8 cellular contexts compared by ENCODE assay signal in genomic region chr5:181221792-181222629, GRCh38. TPM values are rescaled to one million over a fixed set of nuclear protein-coding genes. Genes with fewer than 3 reads are reported as not detected.
DNase-seq lines count a peak whose midpoint lies in the region; ATAC-seq, FAIRE-seq and TF ChIP-seq lines count a peak whose summit lies in the region.

No MANE protein-coding gene starts in this region.

- BruUV-seq in HepG2 (replicated peaks; lab: Mats Ljungman, UMichigan), result no TSS peak

- 3% methylated on average over 20 of the region's 50 CpGs for WGBS in HepG2 (ENCODE audit: low lambda C conversion rate)

- H3K4me1 ChIP-seq in HepG2 (ENCODE audit: insufficient read depth, low read length), result peaks cover 47% of the 10 kb centered on the region

- H3K79me2 ChIP-seq in HepG2 (ENCODE audit: insufficient read depth, low read length), result peaks cover 18% of the 10 kb centered on the region

- H4K20me1 ChIP-seq in HepG2 (ENCODE audit: insufficient read depth, low read length), result no peaks in the 10 kb centered on the region

- DNase-seq in T-helper 9 cell (peak; percentile 97), cerebellum (ENCODE audit: low spot score) (peak; percentile 90), HepG2 (ENCODE audit: low spot score) (peak; percentile 94), NCI-H1092 (lab: John Stamatoyannopoulos, UW) (no peak), NCI-H1417 (lab: John Stamatoyannopoulos, UW) (no peak)
- DNase-seq in stimulated activated CD4-positive, alpha-beta T cell treated with anti-CD3 and anti-CD28 coated beads, Interleukin-4, amount 100 ng/mL, for 24 hours, result peak; percentile 98

- H3K27ac ChIP-seq in HepG2 (ENCODE audit: extremely low read length, insufficient read depth, low read length), result peak overlapping the region; percentile 81

- in situ Hi-C loops in HepG2 (cut with HindIII; ENCODE audit: extremely low pct_ligation_motif_present, low pct_unique_long_range_greater_than_20kb), result loop anchor here (5.0 kb wide), 1 partner anchor 35 kb away; no protein-coding TSS in a partner anchor

- H3K9me3 ChIP-seq in HepG2 (ENCODE audit: low read length), result no peaks in the 10 kb centered on the region

- TF ChIP-seq CTCF in HepG2 (CRISPR knock-in tag; IDR thresholded peaks at IDR 0.05), result peak; percentile 23; the same call in 1 of the 2 replicates

- FAIRE-seq in HepG2 (lab: Jason Lieb, UNC), result peak; percentile 95

- H3K4me2 ChIP-seq in HepG2 (ENCODE audit: low read depth, low read length), result peak overlapping the region; percentile 92

- ATAC-seq in GM18861 (IDR thresholded peaks at IDR 0.05; ENCODE audit: unreplicated experiment) (peak; percentile 20), HG03135 (IDR thresholded peaks at IDR 0.05; ENCODE audit: unreplicated experiment) (peak; percentile 31), HepG2 (peak; percentile 57)

- H3K36me3 ChIP-seq in HepG2 (replicated peaks in 1 of 2; ENCODE audit: control insufficient read depth in 1 of 2, insufficient read depth in 2 of 2, low read length in 2 of 2), result peaks cover 0 to 3% of the 10 kb centered on the region in 2 experiments; a peak in 1 of 5 replicates

- H3K4me3 ChIP-seq in HepG2 (replicated peaks in 1 of 3; ENCODE audit: insufficient read depth in 1 of 3, low read depth in 2 of 3, low read length in 3 of 3), result peak overlapping the region; percentile 79 to 90 (median 87)

- TF ChIP-seq EP300 in HepG2 (IDR thresholded peaks at IDR 0.05; ENCODE audit: low read depth in 2 of 2, low read length in 2 of 2), result peak; percentile 21 to 60; a peak in 2 of 4 replicates
- peak; percentile 15; the same call in 1 of the 2 replicates for TF ChIP-seq EP300 in HepG2 (CRISPR knock-in tag; IDR thresholded peaks at IDR 0.05; ENCODE audit: borderline replicate concordance)

- no peak overlapping the region for H2AFZ ChIP-seq in HepG2 (ENCODE audit: low read length)

- peak overlapping the region; percentile 86 for H3K9ac ChIP-seq in HepG2 (ENCODE audit: insufficient read depth, low read depth, low read length)

- no peak for TF ChIP-seq RAD21 in HepG2 (CRISPR knock-in tag; IDR thresholded peaks at IDR 0.05)

- TF ChIP-seq POLR2A in HepG2 (IDR thresholded peaks at IDR 0.05; ENCODE audit: insufficient read depth in 1 of 2, low read depth in 2 of 2, low read length in 2 of 2), result no peak

- CTCF ChIA-PET in HepG2 (lab: Yijun Ruan, JAX; ENCODE audit: low intra/inter-chr PET ratio, low total read pairs), result no interaction called here

- H3K27me3 ChIP-seq in HepG2 (ENCODE audit: control insufficient read depth in 1 of 2, insufficient read depth in 2 of 2, low read length in 2 of 2), result no peaks in the 10 kb centered on the region; a peak in 2 of 5 replicates

- POLR2A ChIA-PET in HepG2 (lab: Yijun Ruan, JAX), result interaction anchor here (0.6 to 2.6 kb wide), 8 partner anchors 15 to 39 kb away, joined by 3 to 70 read pairs (median 13); partner anchors contain the start of genes RACK1 and TRIM52

- intact Hi-C loops in HepG2 (cut with micrococcal nuclease; ENCODE audit: unreplicated experiment), result loop anchor here (1.0 kb wide), 2 partner anchors 22 to 34 kb away; no protein-coding TSS in a partner anchor

RNA-seq across cellular contexts. Expression of gene TRIM41, which starts 1.1 kb away (rescaled TPM):
- 13.5 TPM for total RNA-seq in cerebellum
- total RNA-seq in HepG2 (2016; rRNA removed; fragmentation: Illumina TruSeq; extraction: Trizol), result 10.9 and 16.7 TPM in 2 replicates
- total RNA-seq in HepG2 (2016; cell fraction: cytosol; rRNA removed; fragmentation: Illumina TruSeq; extraction: Trizol; ENCODE audit: low read depth), result 3.4 and 3.6 TPM in 2 replicates
- 12.4 and 16.7 TPM in 2 replicates for total RNA-seq in HepG2 (2016; cell fraction: insoluble cytoplasmic fraction; rRNA removed; fragmentation: Illumina TruSeq; extraction: Trizol)
- total RNA-seq in HepG2 (2016; cell fraction: membrane; rRNA removed; fragmentation: Illumina TruSeq; extraction: Trizol), result 9.1 and 9.7 TPM in 2 replicates
- 11.4 and 13.1 TPM in 2 replicates for total RNA-seq in HepG2 (2016; cell fraction: nucleus; rRNA removed; fragmentation: Illumina TruSeq; extraction: Trizol)
- 10.2 and 10.9 TPM in 2 replicates for polyA plus RNA-seq in HepG2 (2011; rRNA removed)
- polyA plus RNA-seq in HepG2 (2011; cell fraction: cytosol; rRNA removed), result 5.4 and 6.4 TPM in 2 replicates
- 66.0 and 81.3 TPM in 2 replicates for polyA plus RNA-seq in HepG2 (2011; cell fraction: nucleus; rRNA removed)
- 10.5 and 10.9 TPM in 2 replicates for polyA plus RNA-seq in HepG2 (2012)
- 2.6 and 3.0 TPM in 2 replicates for polyA plus RNA-seq in HepG2 (2016; cell fraction: cytosol; fragmentation: Illumina TruSeq; extraction: Trizol; ENCODE audit: low read depth)
- 15.2 and 16.5 TPM in 2 replicates for polyA plus RNA-seq in HepG2 (2016; cell fraction: insoluble cytoplasmic fraction; fragmentation: Illumina TruSeq; extraction: Trizol; ENCODE audit: low read depth)
- 7.8 and 8.3 TPM in 2 replicates for polyA plus RNA-seq in HepG2 (2016; cell fraction: membrane; fragmentation: Illumina TruSeq; extraction: Trizol; ENCODE audit: low read depth)
- 28.6 and 33.8 TPM in 2 replicates for polyA plus RNA-seq in HepG2 (2016; cell fraction: nucleus; fragmentation: Illumina TruSeq; extraction: Trizol; ENCODE audit: insufficient read depth, low read depth)
- polyA minus RNA-seq in HepG2 (2011; rRNA and poly(A)+ RNA removed; ENCODE audit: low replicate concordance), result 7.5 and 14.8 TPM in 2 replicates
- 3.3 and 3.7 TPM in 2 replicates for polyA minus RNA-seq in HepG2 (2011; cell fraction: cytosol; rRNA and poly(A)+ RNA removed)
- 17.4 and 18.8 TPM in 2 replicates for polyA minus RNA-seq in HepG2 (2011; cell fraction: nucleus; rRNA and poly(A)+ RNA removed)

RNA-seq across cellular contexts. Expression of gene TRIM7, which starts 17.0 kb away (rescaled TPM):
- total RNA-seq in cerebellum, result 3.0 TPM
- total RNA-seq in HepG2 (2016; rRNA removed; fragmentation: Illumina TruSeq; extraction: Trizol), result not detected in 2 replicates
- not detected in 2 replicates for total RNA-seq in HepG2 (2016; cell fraction: cytosol; rRNA removed; fragmentation: Illumina TruSeq; extraction: Trizol; ENCODE audit: low read depth)
- not detected in 2 replicates for total RNA-seq in HepG2 (2016; cell fraction: insoluble cytoplasmic fraction; rRNA removed; fragmentation: Illumina TruSeq; extraction: Trizol)
- total RNA-seq in HepG2 (2016; cell fraction: membrane; rRNA removed; fragmentation: Illumina TruSeq; extraction: Trizol), result not detected in 2 replicates
- not detected in 2 replicates for total RNA-seq in HepG2 (2016; cell fraction: nucleus; rRNA removed; fragmentation: Illumina TruSeq; extraction: Trizol)
- 0.10 and 0.13 TPM in 2 replicates for polyA plus RNA-seq in HepG2 (2011; rRNA removed)
- 0.11 and 0.13 TPM in 2 replicates for polyA plus RNA-seq in HepG2 (2011; cell fraction: cytosol; rRNA removed)
- 0.16 and 0.29 TPM in 2 replicates for polyA plus RNA-seq in HepG2 (2011; cell fraction: nucleus; rRNA removed)
- 0.13 TPM in 1 of 2 replicates, not detected in the other for polyA plus RNA-seq in HepG2 (2012)
- polyA plus RNA-seq in HepG2 (2016; cell fraction: cytosol; fragmentation: Illumina TruSeq; extraction: Trizol; ENCODE audit: low read depth), result not detected in 2 replicates
- polyA plus RNA-seq in HepG2 (2016; cell fraction: insoluble cytoplasmic fraction; fragmentation: Illumina TruSeq; extraction: Trizol; ENCODE audit: low read depth), result not detected in 2 replicates
- polyA plus RNA-seq in HepG2 (2016; cell fraction: membrane; fragmentation: Illumina TruSeq; extraction: Trizol; ENCODE audit: low read depth), result 0.23 TPM in 1 of 2 replicates, not detected in the other
- not detected in 2 replicates for polyA plus RNA-seq in HepG2 (2016; cell fraction: nucleus; fragmentation: Illumina TruSeq; extraction: Trizol; ENCODE audit: insufficient read depth, low read depth)
- 10.8 TPM in 1 of 2 replicates, not detected in the other for polyA minus RNA-seq in HepG2 (2011; rRNA and poly(A)+ RNA removed; ENCODE audit: low replicate concordance)
- polyA minus RNA-seq in HepG2 (2011; cell fraction: cytosol; rRNA and poly(A)+ RNA removed), result 0.88 TPM in 1 of 2 replicates, not detected in the other
- polyA minus RNA-seq in HepG2 (2011; cell fraction: nucleus; rRNA and poly(A)+ RNA removed), result 1.2 TPM in 1 of 2 replicates, not detected in the other

RNA-seq across cellular contexts. Expression of gene RACK1, which starts 21.7 kb away (rescaled TPM):
- total RNA-seq in cerebellum, result 2,116 TPM
- 2,514 and 3,226 TPM in 2 replicates for total RNA-seq in HepG2 (2016; rRNA removed; fragmentation: Illumina TruSeq; extraction: Trizol)
- 4,063 and 4,402 TPM in 2 replicates for total RNA-seq in HepG2 (2016; cell fraction: cytosol; rRNA removed; fragmentation: Illumina TruSeq; extraction: Trizol; ENCODE audit: low read depth)
- total RNA-seq in HepG2 (2016; cell fraction: insoluble cytoplasmic fraction; rRNA removed; fragmentation: Illumina TruSeq; extraction: Trizol), result 2,554 and 3,310 TPM in 2 replicates
- 5,165 and 5,275 TPM in 2 replicates for total RNA-seq in HepG2 (2016; cell fraction: membrane; rRNA removed; fragmentation: Illumina TruSeq; extraction: Trizol)
- 943 and 1,018 TPM in 2 replicates for total RNA-seq in HepG2 (2016; cell fraction: nucleus; rRNA removed; fragmentation: Illumina TruSeq; extraction: Trizol)
- polyA plus RNA-seq in HepG2 (2011; rRNA removed), result 6,141 and 6,693 TPM in 2 replicates
- 6,517 and 7,296 TPM in 2 replicates for polyA plus RNA-seq in HepG2 (2011; cell fraction: cytosol; rRNA removed)
- 2,166 and 2,467 TPM in 2 replicates for polyA plus RNA-seq in HepG2 (2011; cell fraction: nucleus; rRNA removed)
- polyA plus RNA-seq in HepG2 (2012), result 4,104 and 4,114 TPM in 2 replicates
- 3,699 and 3,997 TPM in 2 replicates for polyA plus RNA-seq in HepG2 (2016; cell fraction: cytosol; fragmentation: Illumina TruSeq; extraction: Trizol; ENCODE audit: low read depth)
- 3,545 and 3,580 TPM in 2 replicates for polyA plus RNA-seq in HepG2 (2016; cell fraction: insoluble cytoplasmic fraction; fragmentation: Illumina TruSeq; extraction: Trizol; ENCODE audit: low read depth)
- 4,862 and 5,343 TPM in 2 replicates for polyA plus RNA-seq in HepG2 (2016; cell fraction: membrane; fragmentation: Illumina TruSeq; extraction: Trizol; ENCODE audit: low read depth)
- polyA plus RNA-seq in HepG2 (2016; cell fraction: nucleus; fragmentation: Illumina TruSeq; extraction: Trizol; ENCODE audit: insufficient read depth, low read depth), result 1,515 and 1,598 TPM in 2 replicates
- polyA minus RNA-seq in HepG2 (2011; rRNA and poly(A)+ RNA removed; ENCODE audit: low replicate concordance), result 10,364 and 11,951 TPM in 2 replicates
- polyA minus RNA-seq in HepG2 (2011; cell fraction: cytosol; rRNA and poly(A)+ RNA removed), result 2,548 and 2,636 TPM in 2 replicates
- 1,064 and 1,481 TPM in 2 replicates for polyA minus RNA-seq in HepG2 (2011; cell fraction: nucleus; rRNA and poly(A)+ RNA removed)

RNA-seq across cellular contexts. Expression of gene TRIM52, which starts 38.9 kb away (rescaled TPM):
- 19.9 TPM for total RNA-seq in cerebellum
- total RNA-seq in HepG2 (2016; rRNA removed; fragmentation: Illumina TruSeq; extraction: Trizol), result 5.7 and 7.2 TPM in 2 replicates
- 0.20 and 0.44 TPM in 2 replicates for total RNA-seq in HepG2 (2016; cell fraction: cytosol; rRNA removed; fragmentation: Illumina TruSeq; extraction: Trizol; ENCODE audit: low read depth)
- total RNA-seq in HepG2 (2016; cell fraction: insoluble cytoplasmic fraction; rRNA removed; fragmentation: Illumina TruSeq; extraction: Trizol), result 5.4 and 6.0 TPM in 2 replicates
- total RNA-seq in HepG2 (2016; cell fraction: membrane; rRNA removed; fragmentation: Illumina TruSeq; extraction: Trizol), result 2.1 and 2.2 TPM in 2 replicates
- total RNA-seq in HepG2 (2016; cell fraction: nucleus; rRNA removed; fragmentation: Illumina TruSeq; extraction: Trizol), result 10.3 and 12.8 TPM in 2 replicates
- 11.6 and 11.7 TPM in 2 replicates for polyA plus RNA-seq in HepG2 (2011; rRNA removed)
- 4.4 and 5.3 TPM in 2 replicates for polyA plus RNA-seq in HepG2 (2011; cell fraction: cytosol; rRNA removed)
- polyA plus RNA-seq in HepG2 (2011; cell fraction: nucleus; rRNA removed), result 16.4 and 22.4 TPM in 2 replicates
- 9.0 and 15.2 TPM in 2 replicates for polyA plus RNA-seq in HepG2 (2012)
- 0.20 and 0.26 TPM in 2 replicates for polyA plus RNA-seq in HepG2 (2016; cell fraction: cytosol; fragmentation: Illumina TruSeq; extraction: Trizol; ENCODE audit: low read depth)
- 5.4 and 5.6 TPM in 2 replicates for polyA plus RNA-seq in HepG2 (2016; cell fraction: insoluble cytoplasmic fraction; fragmentation: Illumina TruSeq; extraction: Trizol; ENCODE audit: low read depth)
- 0.95 and 1.1 TPM in 2 replicates for polyA plus RNA-seq in HepG2 (2016; cell fraction: membrane; fragmentation: Illumina TruSeq; extraction: Trizol; ENCODE audit: low read depth)
- 27.9 and 33.0 TPM in 2 replicates for polyA plus RNA-seq in HepG2 (2016; cell fraction: nucleus; fragmentation: Illumina TruSeq; extraction: Trizol; ENCODE audit: insufficient read depth, low read depth)
- polyA minus RNA-seq in HepG2 (2011; rRNA and poly(A)+ RNA removed; ENCODE audit: low replicate concordance), result 9.3 and 15.7 TPM in 2 replicates
- polyA minus RNA-seq in HepG2 (2011; cell fraction: cytosol; rRNA and poly(A)+ RNA removed), result 2.7 and 3.2 TPM in 2 replicates
- polyA minus RNA-seq in HepG2 (2011; cell fraction: nucleus; rRNA and poly(A)+ RNA removed), result 22.7 and 24.9 TPM in 2 replicates

Comparison
In these comparisons a context has a peak if more than half of its experiments do, and no peak if none do; other contexts are left out.
1. DNase-seq: peak in T-helper 9 cell (single experiment), cerebellum (single experiment), HepG2 (single experiment) and stimulated activated CD4-positive, alpha-beta T cell treated with anti-CD3 and anti-CD28 coated beads, Interleukin-4, amount 100 ng/mL, for 24 hours (single experiment); none in NCI-H1092 (single experiment) and NCI-H1417 (0 of 3).
2. Peak in every context shown above with its lines, with median percentiles within 50 percentile points of each other: ATAC-seq.